25 cellular contexts compared by ENCODE assay signal in the genomic region with DNA sequence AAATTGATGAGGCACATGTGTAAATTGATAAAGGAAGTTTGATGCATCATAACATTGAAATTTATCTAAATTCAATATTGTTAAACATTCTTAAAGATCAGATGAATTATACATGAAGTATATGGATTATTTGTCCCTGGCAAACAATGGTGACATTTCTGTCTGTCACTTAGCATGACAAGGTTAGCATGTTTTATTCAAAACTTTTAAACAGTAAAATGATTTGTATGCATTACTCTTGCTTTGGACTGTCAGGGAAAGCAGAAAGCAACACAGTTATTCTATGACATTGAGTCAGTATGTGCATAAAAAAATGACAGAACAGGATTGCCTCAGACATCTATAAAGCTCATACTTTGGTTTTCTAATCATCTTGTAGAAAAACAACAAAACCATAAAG.
"Had no signal": no experiment of that assay in that cellular context is flagged by ENCODE, and none has a peak within 500 bp of the region (broad histone marks: within the 10 kb centered on the region; RNA-seq: fewer than 3 reads in every experiment).

No MANE protein-coding gene starts in this region.

- H3K27me3 ChIP-seq: stomach, suprapubic skin, testis, thyroid gland, tibial artery, tibial nerve, transverse colon, upper lobe of left lung, upper lobe of right lung, uterus, vagina had no signal

- H3K4me3 ChIP-seq: stomach, suprapubic skin, testis, thoracic aorta, thyroid gland, tibial artery, tibial nerve, transverse colon, upper lobe of left lung, upper lobe of right lung, uterus, vagina had no signal

- DNase-seq: stimulated activated CD4-positive, alpha-beta T cell treated with anti-CD3 and anti-CD28 coated beads, Interleukin-2, amount 100 ng/mL, for 48 hours; stimulated activated CD4-positive, alpha-beta T cell treated with anti-CD3 and anti-CD28 coated beads, Interleukin-4, amount 100 ng/mL, for 1 hour; stimulated activated CD4-positive, alpha-beta T cell treated with anti-CD3 and anti-CD28 coated beads, Interleukin-4, amount 100 ng/mL, for 24 hours; stimulated activated CD8-positive, alpha-beta memory T cell treated with anti-CD3 and anti-CD28 coated beads, Interleukin-4, amount 100 ng/mL, for 48 hours; stimulated activated naive B cell treated with anti-CD40 and anti-IgM and Interleukin-4, amounts not matched to agents 10 μg/mL and 1 μg/mL and 100 μg/mL, for 72 hours; stimulated activated naive CD4-positive, alpha-beta T cell; stimulated activated naive CD4-positive, alpha-beta T cell treated with Interleukin-2 at 50 U/mL for 16 hours; stimulated activated naive CD8-positive, alpha-beta T cell treated with anti-CD3 and anti-CD28 coated beads, Interleukin-15, amount 100 ng/mL, for 72 hours; stimulated activated naive CD8-positive, alpha-beta T cell treated with anti-CD3 and anti-CD28 coated beads, Interleukin-15, Interleukin-2, amounts not matched to agents 100 U/mL and 50 U/mL, for 24 hours; stomach; substantia nigra; testis; thyroid gland; tibial artery; transverse colon; trophoblast cell; upper lobe of left lung; upper lobe of right lung; uterus had no signal

- H3K27ac ChIP-seq: stomach, suprapubic skin, testis, thoracic aorta, thyroid gland, tibial artery, tibial nerve, transverse colon, upper lobe of left lung, upper lobe of right lung, uterus, vagina had no signal

- H3K36me3 ChIP-seq: stomach, suprapubic skin, thoracic aorta, thyroid gland, tibial artery, tibial nerve, transverse colon, upper lobe of left lung, upper lobe of right lung, uterus, vagina had no signal

- ATAC-seq: stimulated activated effector memory CD8-positive, alpha-beta T cell treated with anti-CD3 and anti-CD28 coated beads, Interleukin-12 subunit alpha, Interleukin-12 subunit beta, amount 100 ng/mL, for 72 hours; stimulated activated memory B cell treated with anti-CD40 and anti-IgM and Interleukin-4, amounts not matched to agents 10 μg/mL and 1 μg/mL and 100 μg/mL, for 72 hours; stimulated activated naive B cell treated with anti-CD40 and anti-IgM and Interleukin-4, amounts not matched to agents 10 μg/mL and 1 μg/mL and 100 μg/mL, for 72 hours; stimulated activated naive CD8-positive, alpha-beta T cell treated with anti-CD3 and anti-CD28 coated beads, Interleukin-15, amount 100 ng/mL, for 72 hours; stimulated activated naive CD8-positive, alpha-beta T cell treated with anti-CD3 and anti-CD28 coated beads, Interleukin-15, Interleukin-2, amounts not matched to agents 100 U/mL and 50 U/mL, for 24 hours; upper lobe of right lung had no signal

- H3K4me1 ChIP-seq: stomach, suprapubic skin, testis, thyroid gland, tibial artery, tibial nerve, transverse colon, upper lobe of left lung, upper lobe of right lung, uterus, vagina had no signal

- H3K9me3 ChIP-seq: suprapubic skin, testis, thoracic aorta, thyroid gland, tibial artery, transverse colon, upper lobe of right lung, uterus, vagina had no signal
